Comparison of ENCODE assay signal across 10 cellular contexts in genomic region chr10:113273151-113273876, GRCh38.
A peak's percentile ranks its signal among the peaks of the same experiment; 100 is the strongest.
DNase-seq lines count a peak whose midpoint lies in the region; ATAC-seq and TF ChIP-seq lines count a peak whose summit lies in the region.
"Had no signal": no experiment of that assay in that cellular context is flagged by ENCODE, and none has a peak within 500 bp of the region (broad histone marks: within the 10 kb centered on the region; RNA-seq: fewer than 3 reads in every experiment).

No MANE protein-coding gene starts in this region.

- TF ChIP-seq CTCF in coronary artery (IDR thresholded peaks at IDR 0.05) (no peak), lower lobe of right lung (IDR thresholded peaks at IDR 0.05) (no peak)

- H3K27ac ChIP-seq in coronary artery (peak overlapping the region in 1 of 2 donors; percentile 89), lower lobe of right lung (peak overlapping the region; percentile 78)

- H3K27ac Mint-ChIP-seq in natural killer cell treated with Interleukin-12 subunit alpha and Interleukin-12 subunit beta and Interleukin-15 and Interleukin-18, amount 100 ng/mL, for 72 hours: no peak overlapping the region

- H3K4me3 ChIP-seq in coronary artery: peak overlapping the region; percentile 37
- peak overlapping the region; percentile 12 for H3K4me3 ChIP-seq in lower lobe of right lung

- intact Hi-C loops in lower lobe of right lung (cut with DNase I): no loop called here

- DNase-seq in Kasumi-1 (lab: John Stamatoyannopoulos, UW): peak; percentile 76 to 84
- DNase-seq in coronary artery (ENCODE audit: low spot score): no peak
- peak; percentile 68 for DNase-seq in lower lobe of right lung
- DNase-seq in superior temporal gyrus (ENCODE audit: extremely low spot score): peak; percentile 49
- no peak for DNase-seq in stimulated activated CD4-positive, alpha-beta T cell treated with anti-CD3 and anti-CD28 coated beads, Interleukin-2, amount 100 ng/mL, for 24 hours
- no peak for DNase-seq in NCI-H226
- no peak for DNase-seq in natural killer cell treated with Interleukin-12 subunit alpha and Interleukin-12 subunit beta and Interleukin-15 and Interleukin-18, amount 100 ng/mL, for 72 hours (ENCODE audit: low spot score)
- DNase-seq: activated CD4-positive, CD25-positive, alpha-beta regulatory T cell treated with anti-CD3 and anti-CD28 coated beads, Interleukin-2, amount 50 U/mL, for 72 hours; NCI-H524 treated with DMSO at 0.1 percent for 48 hours had no signal

- no peak overlapping the region for H3K4me3 Mint-ChIP-seq in natural killer cell treated with Interleukin-12 subunit alpha and Interleukin-12 subunit beta and Interleukin-15 and Interleukin-18, amount 100 ng/mL, for 72 hours

- H3K36me3 ChIP-seq in lower lobe of right lung: no peaks in the 10 kb centered on the region

- H3K27me3 ChIP-seq in lower lobe of right lung (ENCODE audit: low read depth): no peaks in the 10 kb centered on the region

- peaks cover 20% of the 10 kb centered on the region for H3K4me1 ChIP-seq in lower lobe of right lung

- H3K9me3 Mint-ChIP-seq in natural killer cell treated with Interleukin-12 subunit alpha and Interleukin-12 subunit beta and Interleukin-15 and Interleukin-18, amount 100 ng/mL, for 72 hours: peaks cover 9% of the 10 kb centered on the region

- peaks cover 12 to 26% of the 10 kb centered on the region in 2 donors for H3K27me3 Mint-ChIP-seq in natural killer cell treated with Interleukin-12 subunit alpha and Interleukin-12 subunit beta and Interleukin-15 and Interleukin-18, amount 100 ng/mL, for 72 hours

- H3K9me3 ChIP-seq in lower lobe of right lung: peaks cover 11% of the 10 kb centered on the region

- peaks cover 15% of the 10 kb centered on the region for H3K36me3 Mint-ChIP-seq in natural killer cell treated with Interleukin-12 subunit alpha and Interleukin-12 subunit beta and Interleukin-15 and Interleukin-18, amount 100 ng/mL, for 72 hours

- ATAC-seq in lower lobe of right lung: peak; percentile 79 to 81
- ATAC-seq in GM21529 (IDR thresholded peaks at IDR 0.05; ENCODE audit: unreplicated experiment): no peak
- ATAC-seq in natural killer cell treated with Interleukin-12 subunit alpha and Interleukin-12 subunit beta and Interleukin-15 and Interleukin-18, amount 100 ng/mL, for 72 hours: no peak

- H3K4me1 Mint-ChIP-seq in natural killer cell treated with Interleukin-12 subunit alpha and Interleukin-12 subunit beta and Interleukin-15 and Interleukin-18, amount 100 ng/mL, for 72 hours (ENCODE audit: low read depth in 2 of 2): no peaks in the 10 kb centered on the region

Comparison
In these comparisons a context has a peak if more than half of its experiments do, and no peak if none do; other contexts are left out.
1. DNase-seq: peak in Kasumi-1 (2 of 2), lower lobe of right lung (single experiment) and superior temporal gyrus (single experiment); none in coronary artery (single experiment), stimulated activated CD4-positive, alpha-beta T cell treated with anti-CD3 and anti-CD28 coated beads, Interleukin-2, amount 100 ng/mL, for 24 hours (0 of 2), NCI-H226 (single experiment) and natural killer cell treated with Interleukin-12 subunit alpha and Interleukin-12 subunit beta and Interleukin-15 and Interleukin-18, amount 100 ng/mL, for 72 hours (single experiment).
2. ATAC-seq: peak in lower lobe of right lung (2 of 2); none in GM21529 (single experiment) and natural killer cell treated with Interleukin-12 subunit alpha and Interleukin-12 subunit beta and Interleukin-15 and Interleukin-18, amount 100 ng/mL, for 72 hours (0 of 2).